In genomic region chr7:102935450-102936110, GRCh38 we compare ENCODE assay signal across 18 cellular contexts. TPM values are rescaled to one million over a fixed set of nuclear protein-coding genes. Genes with fewer than 3 reads are reported as not detected.
DNase-seq lines count a peak whose midpoint lies in the region; ATAC-seq and TF ChIP-seq lines count a peak whose summit lies in the region.
"Had no signal": no experiment of that assay in that cellular context is flagged by ENCODE, and none has a peak within 500 bp of the region (broad histone marks: within the 10 kb centered on the region; RNA-seq: fewer than 3 reads in every experiment).

No MANE protein-coding gene starts in this region.

- no peaks in the 10 kb centered on the region for H3K79me2 ChIP-seq in PC-9 (ENCODE audit: low read depth)

- intact Hi-C loops in left ventricle myocardium inferior (cut with micrococcal nuclease), result no loop called here
- intact Hi-C loops in heart right ventricle (cut with DNase I), result no loop called here
- intact Hi-C loops in PC-9 (cut with micrococcal nuclease; ENCODE audit: unreplicated experiment), result no loop called here

- H3K36me3 ChIP-seq in left ventricle myocardium inferior (no peaks in the 10 kb centered on the region), heart right ventricle (no peaks in the 10 kb centered on the region), thoracic aorta (no peaks in the 10 kb centered on the region), PC-9 (ENCODE audit: low read depth) (no peaks in the 10 kb centered on the region)
- H3K36me3 ChIP-seq: esophagus squamous epithelium, thyroid gland had no signal

- 52 to 56% methylated on average over 6 of the region's 6 CpGs for WGBS in heart right ventricle, 2 donors

- CTCF ChIA-PET in PC-9 (lab: Charles Lee), result no interaction called here

- H3K4me1 ChIP-seq in left ventricle myocardium inferior (peaks cover 33% of the 10 kb centered on the region), heart right ventricle (peaks cover 3 to 70% (median 49%) of the 10 kb centered on the region in 9 donors), thoracic aorta (ENCODE audit: control insufficient read depth in 1 of 2, low read depth in 2 of 2) (peaks cover 35 to 76% of the 10 kb centered on the region in 2 donors), PC-9 (replicated peaks; ENCODE audit: insufficient read depth) (no peaks in the 10 kb centered on the region)
- H3K4me1 ChIP-seq: thyroid gland had no signal

- TF ChIP-seq CTCF in left ventricle myocardium inferior (IDR thresholded peaks at IDR 0.05; ENCODE audit: borderline replicate concordance), result no peak
- TF ChIP-seq CTCF in heart right ventricle (IDR thresholded peaks at IDR 0.05), result no peak
- TF ChIP-seq CTCF in fibroblast of pulmonary artery (IDR thresholded peaks at IDR 0.05; ENCODE audit: low read length, missing control alignments), result no peak
- no peak for TF ChIP-seq CTCF in thoracic aorta (IDR thresholded peaks at IDR 0.05)
- no peak for TF ChIP-seq CTCF in PC-9 (conservative IDR thresholded peaks at IDR 0.05)

- no peaks in the 10 kb centered on the region for H3K9me3 ChIP-seq in left ventricle myocardium inferior (replicated peaks)
- H3K9me3 ChIP-seq in heart right ventricle, result no peaks in the 10 kb centered on the region
- no peaks in the 10 kb centered on the region for H3K9me3 ChIP-seq in thoracic aorta
- H3K9me3 ChIP-seq in PC-9 (ENCODE audit: insufficient read depth, low read depth), result no peaks in the 10 kb centered on the region
- H3K9me3 ChIP-seq: esophagus squamous epithelium, thyroid gland had no signal

- no peaks in the 10 kb centered on the region for H3K27me3 ChIP-seq in left ventricle myocardium inferior (ENCODE audit: low read depth)
- no peaks in the 10 kb centered on the region for H3K27me3 ChIP-seq in heart right ventricle
- no peaks in the 10 kb centered on the region for H3K27me3 ChIP-seq in thoracic aorta (replicated peaks; ENCODE audit: insufficient read depth)
- H3K27me3 ChIP-seq in PC-9 (ENCODE audit: insufficient read depth, low read depth), result no peaks in the 10 kb centered on the region
- H3K27me3 ChIP-seq: esophagus squamous epithelium, thyroid gland had no signal

- no peak overlapping the region for H3K4me2 ChIP-seq in PC-9

- no peaks in the 10 kb centered on the region for H3K9me2 ChIP-seq in PC-9 (ENCODE audit: insufficient read depth)

- DNase-seq in left ventricle myocardium inferior (no peak), heart right ventricle (no peak), fibroblast of pulmonary artery (ENCODE audit: low read depth) (peak; percentile 83), thoracic aorta (ENCODE audit: low spot score) (no peak), PC-9 (no peak), NCI-H524 (lab: John Stamatoyannopoulos, UW) (no peak), NCI-H2227 treated with DMSO at 0.1 percent for 48 hours (lab: John Stamatoyannopoulos, UW) (no peak)
- DNase-seq: activated CD4-positive, alpha-beta T cell treated with anti-CD3 and anti-CD28 coated beads, Interleukin-2, amount 50 U/mL, for 48 hours; aorta; esophagus squamous epithelium; NCI-H187; NCI-H510A; retina; RPMI8226; stimulated activated CD4-positive, alpha-beta T cell treated with anti-CD3 and anti-CD28 coated beads, Interleukin-2, amount 100 ng/mL, for 24 hours; thyroid gland had no signal

- no peaks in the 10 kb centered on the region for H3F3A ChIP-seq in PC-9 (ENCODE audit: insufficient read depth, low read depth)

- H4K20me1 ChIP-seq in PC-9 (ENCODE audit: insufficient read depth), result no peaks in the 10 kb centered on the region

- ATAC-seq in heart right ventricle (no peak), SK-N-SH treated with all-trans-retinoic acid at 6 μM for 48 hours (peak; percentile 47), thoracic aorta (ENCODE audit: insufficient number of reproducible peaks, low FRiP score, low read depth) (no peak)
- ATAC-seq: activated T-helper 17 cell treated with anti-CD3 and anti-CD28 coated beads, Interleukin-2, amount 50 U/mL, for 72 hours had no signal

- H3K27ac ChIP-seq in left ventricle myocardium inferior (replicated peaks) (peak overlapping the region; percentile 74), heart right ventricle (peak overlapping the region in 5 of 10 donors; percentile 36 to 81 (median 69)), thoracic aorta (peak overlapping the region; percentile 77 to 81), PC-9 (no peak overlapping the region)
- H3K27ac ChIP-seq: thyroid gland had no signal

- H3K4me3 ChIP-seq in left ventricle myocardium inferior (no peak overlapping the region), heart right ventricle (peak overlapping the region in 5 of 10 donors; percentile 8 to 21 (median 14)), fibroblast of pulmonary artery (replicated peaks; ENCODE audit: low read depth, low read length) (peak overlapping the region; percentile 21), thoracic aorta (peak overlapping the region; percentile 53), PC-9 (no peak overlapping the region)
- H3K4me3 ChIP-seq: esophagus squamous epithelium, thyroid gland had no signal

- POLR2A ChIA-PET in PC-9 (lab: Charles Lee; ENCODE audit: unreplicated experiment), result no interaction called here

- H2AFZ ChIP-seq in PC-9, result no peak overlapping the region

- no TSS peak for BruUV-seq in PC-9 (replicated peaks; lab: Mats Ljungman, UMichigan)

TF ChIP-seq in SK-N-SH treated with all-trans-retinoic acid at 6 μM for 48 hours, 23 proteins besides CTCF, POLR2A, EP300 and RAD21 (continues in another document):
- TF ChIP-seq ESRRG (CRISPR knock-in tag; IDR thresholded peaks at IDR 0.05) (peak; percentile 58; the same call in 1 of the 2 replicates), ZFP30 (CRISPR knock-in tag; IDR thresholded peaks at IDR 0.05) (0 out of 2 replicates have a peak, but pooled peaks have one; percentile 17), CSRNP3 (CRISPR knock-in tag; IDR thresholded peaks at IDR 0.05) (peak; percentile 58; the same call in 1 of the 2 replicates), PPARA (CRISPR knock-in tag; IDR thresholded peaks at IDR 0.05; ENCODE audit: borderline replicate concordance) (peak; percentile 89; the same call in 1 of the 2 replicates), ZFP3 (CRISPR knock-in tag; IDR thresholded peaks at IDR 0.05) (peak; percentile 70), TOX (CRISPR knock-in tag; IDR thresholded peaks at IDR 0.05; ENCODE audit: borderline replicate concordance) (no peak), ZNF70 (CRISPR knock-in tag; IDR thresholded peaks at IDR 0.05) (peak; percentile 59), ZC3H10 (CRISPR knock-in tag; IDR thresholded peaks at IDR 0.05) (no peak), PATZ1 (CRISPR knock-in tag; IDR thresholded peaks at IDR 0.05; ENCODE audit: borderline replicate concordance) (no peak), GLIS3 (CRISPR knock-in tag; IDR thresholded peaks at IDR 0.05) (peak; percentile 90; the same call in 1 of the 2 replicates), BACH2 (CRISPR knock-in tag; IDR thresholded peaks at IDR 0.05; ENCODE audit: borderline replicate concordance) (peak; percentile 70; the same call in 1 of the 2 replicates), ARNTL (CRISPR knock-in tag; IDR thresholded peaks at IDR 0.05; ENCODE audit: borderline replicate concordance, low read depth) (no peak)

RNA-seq across cellular contexts. Expression of gene LRRC17, which starts 22.8 kb away (rescaled TPM):
- total RNA-seq in left ventricle myocardium inferior (2.3 TPM), heart right ventricle (1 to 10 TPM in 7 of 10 donors, under 1 TPM in 3; 0.12 to 9.5 (median 2.6) TPM), thoracic aorta (10 to 100 TPM; 22.3 to 24.6 TPM), PC-9 (2021) (not detected in 2 replicates)
- polyA plus RNA-seq in heart right ventricle, result 1 to 10 TPM; 2.5 to 2.7 TPM
- total RNA-seq: activated T-helper 17 cell treated with anti-CD3 and anti-CD28 coated beads, Interleukin-2, amount 50 U/mL, for 72 hours had no signal

Comparison
In these comparisons a context has a peak if more than half of its experiments do, and no peak if none do; other contexts are left out.
1. H3K4me3 ChIP-seq: peak in fibroblast of pulmonary artery (single experiment) and thoracic aorta (single experiment); none in left ventricle myocardium inferior (single experiment) and PC-9 (single experiment).